26 cellular contexts compared by ENCODE assay signal in the genomic region with DNA sequence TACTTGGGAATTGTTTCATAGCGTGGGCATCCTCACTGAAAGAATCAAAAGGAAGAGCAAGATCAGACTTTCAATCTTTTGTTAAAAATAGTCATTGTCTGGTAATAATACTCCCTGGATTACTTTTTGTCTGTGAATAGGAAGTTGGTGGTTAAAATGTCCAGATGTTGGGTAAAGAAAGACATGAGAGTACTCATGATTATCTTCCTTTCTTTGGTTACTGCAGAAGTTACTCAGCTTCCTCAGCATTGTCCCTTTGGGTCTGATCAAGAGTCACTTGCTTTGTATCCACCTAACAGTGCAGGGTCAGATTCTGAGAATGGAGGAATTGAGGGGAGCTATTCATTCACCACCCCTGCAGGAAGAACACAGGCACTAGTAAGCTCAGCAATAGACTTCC. TPM values are rescaled to one million over a fixed set of nuclear protein-coding genes. Genes with fewer than 3 reads are reported as not detected.
A peak's percentile ranks its signal among the peaks of the same experiment; 100 is the strongest.
DNase-seq lines count a peak whose midpoint lies in the region; ATAC-seq, FAIRE-seq and TF ChIP-seq lines count a peak whose summit lies in the region.
"Had no signal": no experiment of that assay in that cellular context is flagged by ENCODE, and none has a peak within 500 bp of the region (broad histone marks: within the 10 kb centered on the region; RNA-seq: fewer than 3 reads in every experiment).

No MANE protein-coding gene starts in this region.

- H3K27ac Mint-ChIP-seq in activated CD4-positive, alpha-beta T cell treated with anti-CD3 and anti-CD28 coated beads for 36 hours: no peak overlapping the region
- H3K27ac Mint-ChIP-seq: activated naive CD4-positive, alpha-beta T cell treated with anti-CD3 and anti-CD28 coated beads, Interleukin-2, amount 50 U/mL, for 72 hours; effector memory CD8-positive, alpha-beta T cell; naive thymus-derived CD4-positive, alpha-beta T cell had no signal

- H3K79me2 ChIP-seq in keratinocyte (ENCODE audit: control insufficient read depth, insufficient read depth, low read length): no peaks in the 10 kb centered on the region

- H3K9me3 Mint-ChIP-seq in activated CD4-positive, alpha-beta T cell treated with anti-CD3 and anti-CD28 coated beads for 36 hours (ENCODE audit: low read depth): no peaks in the 10 kb centered on the region
- H3K9me3 Mint-ChIP-seq: effector memory CD8-positive, alpha-beta T cell had no signal

- H3K4me2 ChIP-seq in keratinocyte (ENCODE audit: control insufficient read depth, extremely low read depth, insufficient read depth, low read depth, low read length): no peak overlapping the region
- H3K4me2 ChIP-seq: A549 had no signal

- no peaks in the 10 kb centered on the region for H3K27me3 ChIP-seq in heart right ventricle
- no peaks in the 10 kb centered on the region for H3K27me3 ChIP-seq in keratinocyte (ENCODE audit: control insufficient read depth, extremely low read depth, insufficient read depth, low read length)
- no peaks in the 10 kb centered on the region for H3K27me3 ChIP-seq in thoracic aorta (replicated peaks; ENCODE audit: insufficient read depth)
- H3K27me3 ChIP-seq: esophagus muscularis mucosa, ovary, Peyer's patch, upper lobe of left lung had no signal

- peak overlapping the region in 8 of 10 donors; percentile 17 to 90 (median 34) for H3K27ac ChIP-seq in heart right ventricle
- no peak overlapping the region for H3K27ac ChIP-seq in keratinocyte (ENCODE audit: control insufficient read depth, insufficient read depth, low read length)
- H3K27ac ChIP-seq in thoracic aorta: peak overlapping the region; percentile 8 to 31
- H3K27ac ChIP-seq: C4-2B, esophagus muscularis mucosa, ovary, Peyer's patch, VCaP had no signal

- TF ChIP-seq CTCF in heart right ventricle (IDR thresholded peaks at IDR 0.05): no peak
- no peak for TF ChIP-seq CTCF in keratinocyte (optimal IDR thresholded peaks at IDR 0.05 in 1 of 3, IDR thresholded peaks at IDR 0.05 in 1 of 3, conservative IDR thresholded peaks at IDR 0.05 in 1 of 3; ENCODE audit: extremely low read depth in 1 of 3, insufficient read depth in 2 of 3, low read length in 3 of 3)
- TF ChIP-seq CTCF in thoracic aorta (IDR thresholded peaks at IDR 0.05): no peak

- no peaks in the 10 kb centered on the region for H4K20me1 ChIP-seq in keratinocyte (ENCODE audit: control insufficient read depth, extremely low read depth, insufficient read depth, low read length)

- H2AFZ ChIP-seq in keratinocyte (ENCODE audit: control insufficient read depth, low read length): peak overlapping the region; percentile 13

- H3K4me1 Mint-ChIP-seq in activated CD4-positive, alpha-beta T cell treated with anti-CD3 and anti-CD28 coated beads for 36 hours: peaks cover 5% of the 10 kb centered on the region
- H3K4me1 Mint-ChIP-seq: naive thymus-derived CD4-positive, alpha-beta T cell had no signal

- no peaks in the 10 kb centered on the region for H3K9me1 ChIP-seq in keratinocyte (ENCODE audit: control insufficient read depth, extremely low read depth, insufficient read depth, low read length)

- DNase-seq in heart right ventricle (no peak), left ventricle myocardium superior (no peak), RPMI7951 (ENCODE audit: low read depth) (peak; percentile 79), keratinocyte (ENCODE audit: low read depth, low spot score) (no peak), thoracic aorta (ENCODE audit: low spot score) (no peak)
- no peak for DNase-seq in activated CD4-positive, alpha-beta T cell treated with anti-CD3 and anti-CD28 coated beads for 36 hours
- DNase-seq: activated CD4-positive, alpha-beta T cell treated with anti-CD3 and anti-CD28 coated beads, Interleukin-2, amount 50 U/mL, for 1 hour; effector memory CD8-positive, alpha-beta T cell; mesendoderm; naive thymus-derived CD4-positive, alpha-beta T cell; NCI-H1092; NCI-H1930; ovary; Peyer's patch; stimulated activated CD4-positive, alpha-beta T cell treated with anti-CD3 and anti-CD28 coated beads, Interleukin-12 subunit alpha, Interleukin-12 subunit beta, amount 100 ng/mL, for 4 hours; T-helper 2 cell; upper lobe of left lung had no signal

- WGBS in heart right ventricle, 2 donors: 64 to 74% methylated on average over 1 of the region's 1 CpG

- intact Hi-C loops in heart right ventricle (cut with DNase I) (no loop called here), left ventricle myocardium superior (cut with micrococcal nuclease) (no loop called here)
- intact Hi-C loops in activated CD4-positive, alpha-beta T cell treated with anti-CD3 and anti-CD28 coated beads for 36 hours (cut with DNase I, micrococcal nuclease): no loop called here

- H3K36me3 Mint-ChIP-seq in activated CD4-positive, alpha-beta T cell treated with anti-CD3 and anti-CD28 coated beads for 36 hours (ENCODE audit: low read depth): no peaks in the 10 kb centered on the region
- H3K36me3 Mint-ChIP-seq: activated naive CD4-positive, alpha-beta T cell treated with anti-CD3 and anti-CD28 coated beads, Interleukin-2, amount 50 U/mL, for 72 hours; naive thymus-derived CD4-positive, alpha-beta T cell had no signal

- CTCF ChIA-PET in activated CD4-positive, alpha-beta T cell treated with anti-CD3 and anti-CD28 coated beads for 36 hours (lab: Charles Lee): interaction anchor here (1.0 to 1.1 kb wide), 2 partner anchors 8 to 26 kb away, joined by 3 to 4 read pairs; no protein-coding TSS in a partner anchor

- peaks cover 22% of the 10 kb centered on the region for H3K27me3 Mint-ChIP-seq in activated CD4-positive, alpha-beta T cell treated with anti-CD3 and anti-CD28 coated beads for 36 hours
- H3K27me3 Mint-ChIP-seq: effector memory CD8-positive, alpha-beta T cell had no signal

- POLR2A ChIA-PET in activated CD4-positive, alpha-beta T cell treated with anti-CD3 and anti-CD28 coated beads for 36 hours (lab: Charles Lee): no interaction called here

- H3K4me1 ChIP-seq in heart right ventricle: peaks cover 4 to 80% (median 54%) of the 10 kb centered on the region in 9 donors
- H3K4me1 ChIP-seq in keratinocyte (ENCODE audit: control insufficient read depth, extremely low read depth, insufficient read depth, low read length): peaks cover 37% of the 10 kb centered on the region
- peaks cover 30 to 46% of the 10 kb centered on the region in 2 donors for H3K4me1 ChIP-seq in thoracic aorta (ENCODE audit: control insufficient read depth in 1 of 2, low read depth in 2 of 2)
- H3K4me1 ChIP-seq: HAP-1 had no signal

- H3K4me3 ChIP-seq in heart right ventricle: no peak overlapping the region
- no peak overlapping the region for H3K4me3 ChIP-seq in keratinocyte (ENCODE audit: control insufficient read depth in 2 of 3, extremely low read depth in 1 of 3, insufficient read depth in 2 of 3, low read depth in 1 of 3, low read length in 3 of 3)
- H3K4me3 ChIP-seq in thoracic aorta: no peak overlapping the region
- H3K4me3 ChIP-seq: A549, esophagus muscularis mucosa, HAP-1, ovary, Peyer's patch, upper lobe of left lung had no signal

- ATAC-seq in heart right ventricle: peak in 1 of 8 donors; percentile 7
- ATAC-seq in left ventricle myocardium superior: no peak
- ATAC-seq in thoracic aorta (ENCODE audit: insufficient number of reproducible peaks, low FRiP score, low read depth): no peak
- no peak for ATAC-seq in activated CD4-positive, alpha-beta T cell treated with anti-CD3 and anti-CD28 coated beads for 36 hours
- no peak for ATAC-seq in HG03025 (IDR thresholded peaks at IDR 0.05; ENCODE audit: low FRiP score, unreplicated experiment)
- no peak for ATAC-seq in GM21367 (IDR thresholded peaks at IDR 0.05; ENCODE audit: unreplicated experiment)
- ATAC-seq: A549; activated naive CD4-positive, alpha-beta T cell treated with anti-CD3 and anti-CD28 coated beads, Interleukin-2, amount 50 U/mL, for 72 hours; effector memory CD8-positive, alpha-beta T cell; naive thymus-derived CD4-positive, alpha-beta T cell had no signal

- no peak for FAIRE-seq in keratinocyte (lab: Jason Lieb, UNC)
- FAIRE-seq: HTR-8/SVneo had no signal

- peaks cover 0 to 10% (median 0%) of the 10 kb centered on the region in 9 donors for H3K36me3 ChIP-seq in heart right ventricle
- H3K36me3 ChIP-seq in keratinocyte (ENCODE audit: control insufficient read depth in 2 of 2, extremely low read depth in 1 of 2, insufficient read depth in 2 of 2, low read length in 2 of 2): no peaks in the 10 kb centered on the region
- H3K36me3 ChIP-seq in thoracic aorta: no peaks in the 10 kb centered on the region
- H3K36me3 ChIP-seq: HAP-1, ovary, Peyer's patch had no signal

- H3K9me3 ChIP-seq in heart right ventricle (no peaks in the 10 kb centered on the region), keratinocyte (ENCODE audit: control insufficient read depth, low read depth, low read length) (no peaks in the 10 kb centered on the region), thoracic aorta (no peaks in the 10 kb centered on the region)
- H3K9me3 ChIP-seq: A549, esophagus muscularis mucosa, HAP-1, ovary, Peyer's patch, upper lobe of left lung had no signal

- no peak overlapping the region for H3K4me3 Mint-ChIP-seq in activated CD4-positive, alpha-beta T cell treated with anti-CD3 and anti-CD28 coated beads for 36 hours
- H3K4me3 Mint-ChIP-seq: effector memory CD8-positive, alpha-beta T cell; naive thymus-derived CD4-positive, alpha-beta T cell had no signal

- dilution Hi-C loops in keratinocyte (cut with MboI; ENCODE audit: extremely low pct_ligation_motif_present, low sequenced_read_pairs): no loop called here

- no peak overlapping the region for H3K9ac ChIP-seq in keratinocyte (ENCODE audit: control insufficient read depth, extremely low read depth, insufficient read depth, low read length)

RNA-seq across cellular contexts. Expression of a gene that starts 54.6 kb away (rescaled TPM):
- total RNA-seq in heart right ventricle (10 to 100 TPM; 42.4 to 66.2 (median 60.6) TPM), left ventricle myocardium superior (64.0 TPM), thoracic aorta (100 to 1,000 TPM in 1 of 2 donors, 10 to 100 TPM in 1; 60.9 to 121 TPM)
- polyA plus RNA-seq in heart right ventricle (10 to 100 TPM in 1 of 2 donors, 1 to 10 TPM in 1; 9.0 to 22.3 TPM), keratinocyte (40.1 to 51.9 TPM (median 41.2 TPM) in 3 replicates)
- total RNA-seq in RPMI7951 (2014; rRNA removed; shearing (Covaris generic)): 61.0 and 62.8 TPM in 2 replicates
- polyA plus RNA-seq in keratinocyte (2011; ENCODE audit: low read depth): 23.9 TPM
- 24.1 and 30.0 TPM in 2 replicates for polyA plus RNA-seq in keratinocyte (2011; cell fraction: cytosol; rRNA removed)
- polyA plus RNA-seq in keratinocyte (2011; cell fraction: nucleus; rRNA removed): 46.3 and 52.2 TPM in 2 replicates
- 22.9 and 44.3 TPM in 2 replicates for polyA plus RNA-seq in keratinocyte (2012; ENCODE audit: low replicate concordance)
- polyA minus RNA-seq in keratinocyte: 73.2 to 137 TPM (median 135 TPM) in 3 replicates
- 60.0 TPM for polyA minus RNA-seq in keratinocyte (2011; cell fraction: cytosol; rRNA and poly(A)+ RNA removed)
- polyA minus RNA-seq in keratinocyte (2011; cell fraction: nucleus; rRNA and poly(A)+ RNA removed): 57.0 and 88.8 TPM in 2 replicates
- not detected for total RNA-seq in activated CD4-positive, alpha-beta T cell treated with anti-CD3 and anti-CD28 coated beads for 36 hours
- total RNA-seq: activated naive CD4-positive, alpha-beta T cell treated with anti-CD3 and anti-CD28 coated beads, Interleukin-2, amount 50 U/mL, for 72 hours had no signal
- polyA plus RNA-seq: naive thymus-derived CD4-positive, alpha-beta T cell had no signal

Comparison
In these comparisons a context has a peak if more than half of its experiments do, and no peak if none do; other contexts are left out.
1. RNA of a gene that starts 54.6 kb away (total RNA-seq): 60.9 to 121 TPM in thoracic aorta, 64.0 TPM in left ventricle myocardium superior (single experiment), 61.0 to 62.8 TPM in RPMI7951 and 42.4 to 66.2 TPM in heart right ventricle; not detected in activated CD4-positive, alpha-beta T cell treated with anti-CD3 and anti-CD28 coated beads for 36 hours; every median in the first group is over 10 times any median in the second.